1 cellular context compared by ENCODE assay signal in the genomic region with DNA sequence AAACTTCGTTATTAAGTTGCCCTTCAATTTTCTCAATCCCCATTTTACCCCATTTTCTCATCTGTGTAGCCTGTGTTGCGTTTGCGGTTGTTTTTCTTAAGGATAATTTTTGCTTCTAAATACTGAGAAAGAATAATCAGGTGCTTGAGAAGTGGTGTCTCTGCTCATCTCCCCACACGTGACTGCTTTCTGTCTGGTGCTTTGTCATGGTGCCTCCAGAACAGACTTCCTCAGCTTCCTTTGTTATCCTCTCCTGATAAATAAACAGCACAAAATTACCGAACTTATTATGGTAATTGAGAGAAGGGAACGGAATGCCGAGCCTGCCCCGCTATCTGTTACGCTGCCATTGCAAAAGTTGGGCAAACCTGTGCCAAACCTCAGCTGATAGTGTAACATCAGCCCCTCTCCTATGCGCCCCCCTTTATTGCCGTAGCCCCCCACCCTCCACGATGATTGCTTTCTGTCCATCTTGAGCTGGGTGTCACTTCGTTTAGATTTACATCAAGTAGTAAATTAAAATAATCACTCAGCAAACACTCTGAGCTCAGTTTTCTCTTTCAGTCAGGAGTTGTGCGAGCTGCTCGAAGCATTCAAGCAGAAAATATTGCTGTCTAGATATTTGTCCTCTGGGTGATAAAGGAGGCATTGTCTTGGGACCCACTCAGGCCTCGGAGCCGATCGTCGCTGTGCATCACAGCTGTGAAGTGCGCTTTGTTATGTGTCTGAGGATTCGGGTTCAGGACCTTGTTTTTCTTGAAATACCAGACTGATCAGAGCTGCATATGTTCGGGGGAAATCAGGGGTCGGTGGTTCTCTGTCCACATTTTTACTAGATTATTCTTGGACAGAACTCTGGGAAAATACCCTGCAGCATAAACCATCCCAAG.
TF ChIP-seq lines count a peak whose summit lies in the region.

No MANE protein-coding gene starts in this region.

TF ChIP-seq in HepG2, 621 proteins besides CTCF, POLR2A, EP300 and RAD21 (continued from another document):
- TF ChIP-seq, protein P1, sequence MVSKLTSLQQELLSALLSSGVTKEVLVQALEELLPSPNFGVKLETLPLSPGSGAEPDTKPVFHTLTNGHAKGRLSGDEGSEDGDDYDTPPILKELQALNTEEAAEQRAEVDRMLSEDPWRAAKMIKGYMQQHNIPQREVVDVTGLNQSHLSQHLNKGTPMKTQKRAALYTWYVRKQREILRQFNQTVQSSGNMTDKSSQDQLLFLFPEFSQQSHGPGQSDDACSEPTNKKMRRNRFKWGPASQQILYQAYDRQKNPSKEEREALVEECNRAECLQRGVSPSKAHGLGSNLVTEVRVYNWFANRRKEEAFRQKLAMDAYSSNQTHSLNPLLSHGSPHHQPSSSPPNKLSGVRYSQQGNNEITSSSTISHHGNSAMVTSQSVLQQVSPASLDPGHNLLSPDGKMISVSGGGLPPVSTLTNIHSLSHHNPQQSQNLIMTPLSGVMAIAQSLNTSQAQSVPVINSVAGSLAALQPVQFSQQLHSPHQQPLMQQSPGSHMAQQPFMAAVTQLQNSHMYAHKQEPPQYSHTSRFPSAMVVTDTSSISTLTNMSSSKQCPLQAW (CRISPR knock-in tag; IDR thresholded peaks at IDR 0.05), result no peak
- TF ChIP-seq, protein P2, sequence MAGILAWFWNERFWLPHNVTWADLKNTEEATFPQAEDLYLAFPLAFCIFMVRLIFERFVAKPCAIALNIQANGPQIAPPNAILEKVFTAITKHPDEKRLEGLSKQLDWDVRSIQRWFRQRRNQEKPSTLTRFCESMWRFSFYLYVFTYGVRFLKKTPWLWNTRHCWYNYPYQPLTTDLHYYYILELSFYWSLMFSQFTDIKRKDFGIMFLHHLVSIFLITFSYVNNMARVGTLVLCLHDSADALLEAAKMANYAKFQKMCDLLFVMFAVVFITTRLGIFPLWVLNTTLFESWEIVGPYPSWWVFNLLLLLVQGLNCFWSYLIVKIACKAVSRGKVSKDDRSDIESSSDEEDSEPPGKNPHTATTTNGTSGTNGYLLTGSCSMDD (CRISPR knock-in tag; IDR thresholded peaks at IDR 0.05), result no peak
- TF ChIP-seq, protein P3, sequence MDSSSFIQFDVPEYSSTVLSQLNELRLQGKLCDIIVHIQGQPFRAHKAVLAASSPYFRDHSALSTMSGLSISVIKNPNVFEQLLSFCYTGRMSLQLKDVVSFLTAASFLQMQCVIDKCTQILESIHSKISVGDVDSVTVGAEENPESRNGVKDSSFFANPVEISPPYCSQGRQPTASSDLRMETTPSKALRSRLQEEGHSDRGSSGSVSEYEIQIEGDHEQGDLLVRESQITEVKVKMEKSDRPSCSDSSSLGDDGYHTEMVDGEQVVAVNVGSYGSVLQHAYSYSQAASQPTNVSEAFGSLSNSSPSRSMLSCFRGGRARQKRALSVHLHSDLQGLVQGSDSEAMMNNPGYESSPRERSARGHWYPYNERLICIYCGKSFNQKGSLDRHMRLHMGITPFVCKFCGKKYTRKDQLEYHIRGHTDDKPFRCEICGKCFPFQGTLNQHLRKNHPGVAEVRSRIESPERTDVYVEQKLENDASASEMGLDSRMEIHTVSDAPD (CRISPR knock-in tag; IDR thresholded peaks at IDR 0.05), result no peak
